ENCODE assay signal across 20 cellular contexts in genomic region chr3:85881833-85882393, GRCh38.
A peak's percentile ranks its signal among the peaks of the same experiment; 100 is the strongest.
DNase-seq lines count a peak whose midpoint lies in the region; ATAC-seq and TF ChIP-seq lines count a peak whose summit lies in the region.
"Had no signal": no experiment of that assay in that cellular context is flagged by ENCODE, and none has a peak within 500 bp of the region (broad histone marks: within the 10 kb centered on the region; RNA-seq: fewer than 3 reads in every experiment).

No MANE protein-coding gene starts in this region.

- DNase-seq in G401 (ENCODE audit: low spot score) (peak; percentile 90), cerebellar cortex (ENCODE audit: low spot score) (peak; percentile 88), endodermal cell (peak; percentile 54), CD14-positive monocyte (ENCODE audit: low spot score) (no peak), activated T-cell treated with anti-CD3 and anti-CD28 coated beads for 4 hours (no peak), left ventricle myocardium superior (no peak)
- DNase-seq: 8988T; ACHN; AML-193; BE2C; Calu3; CD4-positive, alpha-beta memory T cell; COR-L47; DMS53; DMS79 treated with DMSO at 0.1 percent for 48 hours; H7; HCEC 1CT had no signal

- H2AFZ ChIP-seq in OCI-LY3 (ENCODE audit: low read depth, low read length) = 0 out of 2 replicates have a peak overlapping the region, but pooled peaks have one; percentile 0

- H3K9me3 Mint-ChIP-seq in endodermal cell (no peaks in the 10 kb centered on the region), CD14-positive monocyte (peaks cover 0 to 5% (median 2%) of the 10 kb centered on the region in 7 donors)

- 88 to 91% methylated on average over 2 to 3 of the region's 6 CpGs for WGBS in endodermal cell (ENCODE audit: insufficient coverage in 1 of 2, insufficient read length in 1 of 2), 2 experiments

- H3K27me3 ChIP-seq in OCI-LY3 (ENCODE audit: low read depth, low read length) = no peaks in the 10 kb centered on the region
- H3K27me3 ChIP-seq in endodermal cell (ENCODE audit: control insufficient read depth, insufficient read depth, low read length, poor library complexity, severe bottlenecking) = no peaks in the 10 kb centered on the region
- H3K27me3 ChIP-seq: BE2C; BLaER1 treated with 17β-estradiol and CSF1 and Interleukin-3, amounts not matched to agents 10 nM and 100 nM had no signal

- H3K4me2 ChIP-seq in OCI-LY3 (ENCODE audit: low read length) = no peak overlapping the region
- H3K4me2 ChIP-seq: A549; BLaER1 treated with 17β-estradiol and CSF1 and Interleukin-3, amounts not matched to agents 10 nM and 100 nM had no signal

- H3K9ac ChIP-seq in OCI-LY3 (ENCODE audit: low read length) = no peak overlapping the region
- no peak overlapping the region for H3K9ac ChIP-seq in endodermal cell (ENCODE audit: extremely low read depth, low read length, poor library complexity, severe bottlenecking)
- H3K9ac ChIP-seq: BLaER1 treated with 17β-estradiol and CSF1 and Interleukin-3, amounts not matched to agents 10 nM and 100 nM had no signal

- H3K4me3 Mint-ChIP-seq in endodermal cell = no peak overlapping the region
- H3K4me3 Mint-ChIP-seq in CD14-positive monocyte = no peak overlapping the region
- H3K4me3 Mint-ChIP-seq: CD4-positive, alpha-beta memory T cell had no signal

- H3K4me1 ChIP-seq in OCI-LY3 (ENCODE audit: low read length) (no peaks in the 10 kb centered on the region), endodermal cell (ENCODE audit: control insufficient read depth, insufficient read depth, low read length) (no peaks in the 10 kb centered on the region)
- H3K4me1 ChIP-seq: A549, BE2C had no signal

- H3K4me3 ChIP-seq in OCI-LY3 (ENCODE audit: low read length) (no peak overlapping the region), endodermal cell (ENCODE audit: low read length) (no peak overlapping the region)
- H3K4me3 ChIP-seq: A549; BLaER1 treated with 17β-estradiol and CSF1 and Interleukin-3, amounts not matched to agents 10 nM and 100 nM had no signal

- ATAC-seq in left ventricle myocardium superior = no peak
- ATAC-seq: A549 had no signal

- H3K36me3 ChIP-seq in OCI-LY3 (replicated peaks; ENCODE audit: low read depth, low read length) (no peaks in the 10 kb centered on the region), endodermal cell (ENCODE audit: control insufficient read depth, insufficient read depth, low read length) (no peaks in the 10 kb centered on the region)
- H3K36me3 ChIP-seq: BE2C; BLaER1 treated with 17β-estradiol and CSF1 and Interleukin-3, amounts not matched to agents 10 nM and 100 nM had no signal

- H4K20me1 ChIP-seq in OCI-LY3 (ENCODE audit: insufficient read depth, low read length) = no peaks in the 10 kb centered on the region
- H4K20me1 ChIP-seq: BLaER1 treated with 17β-estradiol and CSF1 and Interleukin-3, amounts not matched to agents 10 nM and 100 nM had no signal

- H3K36me3 Mint-ChIP-seq in endodermal cell (ENCODE audit: low read depth) (no peaks in the 10 kb centered on the region), CD14-positive monocyte (no peaks in the 10 kb centered on the region)
- H3K36me3 Mint-ChIP-seq: CD4-positive, alpha-beta memory T cell had no signal

- H3K9me3 ChIP-seq in OCI-LY3 (ENCODE audit: insufficient read depth, low read length) (no peaks in the 10 kb centered on the region), endodermal cell (ENCODE audit: control insufficient read depth, low read length) (no peaks in the 10 kb centered on the region)
- H3K9me3 ChIP-seq: A549; BE2C; BLaER1 treated with 17β-estradiol and CSF1 and Interleukin-3, amounts not matched to agents 10 nM and 100 nM had no signal

- H3K4me1 Mint-ChIP-seq in endodermal cell (peaks cover 8% of the 10 kb centered on the region), CD14-positive monocyte (no peaks in the 10 kb centered on the region)
- H3K4me1 Mint-ChIP-seq: CD4-positive, alpha-beta memory T cell had no signal

- intact Hi-C loops in CD14-positive monocyte (cut with micrococcal nuclease) (no loop called here), left ventricle myocardium superior (cut with micrococcal nuclease) (no loop called here)

- TF ChIP-seq CTCF in OCI-LY3 (IDR thresholded peaks at IDR 0.05; ENCODE audit: low read depth, low read length) (no peak), endodermal cell (conservative IDR thresholded peaks at IDR 0.05) (no peak), CD14-positive monocyte (IDR thresholded peaks at IDR 0.05) (no peak)

- in situ Hi-C loops in G401 (cut with HindIII; ENCODE audit: low sequenced_read_pairs) = no loop called here

- no peak overlapping the region for H3K27ac ChIP-seq in OCI-LY3 (ENCODE audit: low read length)
- H3K27ac ChIP-seq in endodermal cell (ENCODE audit: low read depth, low read length) = no peak overlapping the region
- H3K27ac ChIP-seq: A549; BLaER1 treated with 17β-estradiol and CSF1 and Interleukin-3, amounts not matched to agents 10 nM and 100 nM had no signal

- H3K27me3 Mint-ChIP-seq in endodermal cell (ENCODE audit: insufficient read depth) (no peaks in the 10 kb centered on the region), CD14-positive monocyte (ENCODE audit: low read depth in 3 of 3) (peaks cover 0 to 4% (median 0%) of the 10 kb centered on the region in 3 donors)
- H3K27me3 Mint-ChIP-seq: CD4-positive, alpha-beta memory T cell had no signal

- no peaks in the 10 kb centered on the region for H3K79me2 ChIP-seq in OCI-LY3 (ENCODE audit: low read length)

- no peak overlapping the region for H3K27ac Mint-ChIP-seq in endodermal cell
- H3K27ac Mint-ChIP-seq in CD14-positive monocyte = no peak overlapping the region
- H3K27ac Mint-ChIP-seq: CD4-positive, alpha-beta memory T cell had no signal

Comparison
In these comparisons a context has a peak if more than half of its experiments do, and no peak if none do; other contexts are left out.
1. DNase-seq: peak in G401 (single experiment), cerebellar cortex (single experiment) and endodermal cell (single experiment); none in CD14-positive monocyte (single experiment), activated T-cell treated with anti-CD3 and anti-CD28 coated beads for 4 hours (single experiment) and left ventricle myocardium superior (single experiment).